9 cellular contexts compared by ENCODE assay signal in genomic region chr10:97444212-97444611, GRCh38. TPM values are rescaled to one million over a fixed set of nuclear protein-coding genes. Genes with fewer than 3 reads are reported as not detected.
DNase-seq lines count a peak whose midpoint lies in the region; ATAC-seq, FAIRE-seq and TF ChIP-seq lines count a peak whose summit lies in the region.
"Had no signal": no experiment of that assay in that cellular context is flagged by ENCODE, and none has a peak within 500 bp of the region (broad histone marks: within the 10 kb centered on the region; RNA-seq: fewer than 3 reads in every experiment).

No MANE protein-coding gene starts in this region.

- peaks cover 26% of the 10 kb centered on the region for H4K20me1 ChIP-seq in astrocyte (ENCODE audit: insufficient read depth, low read length)

- H3K27ac ChIP-seq in astrocyte (ENCODE audit: low read depth, low read length), result no peak overlapping the region
- H3K27ac ChIP-seq: cardiac muscle cell had no signal

- H3K9ac ChIP-seq in astrocyte (ENCODE audit: low read length), result peak overlapping the region; percentile 94

- H3K27ac Mint-ChIP-seq in astrocyte (ENCODE audit: unreplicated experiment), result no peak overlapping the region

- TF ChIP-seq CTCF in astrocyte (IDR thresholded peaks at IDR 0.05; ENCODE audit: insufficient read depth, low read depth, low read length), result no peak

- H3K4me3 Mint-ChIP-seq in astrocyte (ENCODE audit: unreplicated experiment), result peak overlapping the region; percentile 2

- FAIRE-seq in astrocyte (lab: Jason Lieb, UNC) (no peak), HTR-8/SVneo (lab: Jason Lieb, UNC) (no peak)

- no peak for ATAC-seq in HG03460 (IDR thresholded peaks at IDR 0.05; ENCODE audit: unreplicated experiment)
- ATAC-seq in GM18861 (IDR thresholded peaks at IDR 0.05; ENCODE audit: unreplicated experiment), result no peak

- H3K4me2 ChIP-seq in astrocyte (ENCODE audit: low read length), result peak overlapping the region; percentile 92

- H2AFZ ChIP-seq in astrocyte (ENCODE audit: low read depth, low read length), result no peak overlapping the region

- H3K36me3 Mint-ChIP-seq in astrocyte (ENCODE audit: low read depth, unreplicated experiment), result peaks cover 2% of the 10 kb centered on the region

- H3K4me1 Mint-ChIP-seq in astrocyte (ENCODE audit: low read depth, unreplicated experiment), result peaks cover 20% of the 10 kb centered on the region

- no peak overlapping the region for H3K4me3 ChIP-seq in astrocyte (ENCODE audit: insufficient read depth, low read depth, low read length)

- H3K36me3 ChIP-seq in astrocyte (ENCODE audit: insufficient read depth, low read length), result peaks cover 14% of the 10 kb centered on the region

- peaks cover 56% of the 10 kb centered on the region for H3K79me2 ChIP-seq in astrocyte (ENCODE audit: insufficient read depth, low read length)

- no peaks in the 10 kb centered on the region for H3K27me3 Mint-ChIP-seq in astrocyte (ENCODE audit: low read depth, unreplicated experiment)

- no peaks in the 10 kb centered on the region for H3K27me3 ChIP-seq in astrocyte (ENCODE audit: insufficient read depth, low read length)
- H3K27me3 ChIP-seq: cardiac muscle cell had no signal

- no peaks in the 10 kb centered on the region for H3K9me3 Mint-ChIP-seq in astrocyte (ENCODE audit: unreplicated experiment)

- H3K4me1 ChIP-seq in astrocyte (ENCODE audit: insufficient read depth, low read length), result peaks cover 18% of the 10 kb centered on the region

- DNase-seq in stimulated activated CD4-positive, alpha-beta T cell treated with anti-CD3 and anti-CD28 coated beads, Interleukin-4, amount 100 ng/mL, for 24 hours, result peak; percentile 42
- no peak for DNase-seq in stimulated activated CD4-positive, alpha-beta T cell treated with anti-CD3 and anti-CD28 coated beads, Interleukin-2, amount 100 ng/mL, for 24 hours
- no peak for DNase-seq in astrocyte (ENCODE audit: low read depth)
- no peak for DNase-seq in HTR-8/SVneo (ENCODE audit: insufficient read length, low spot score)
- DNase-seq: activated CD4-positive, alpha-beta T cell treated with anti-CD3 and anti-CD28 coated beads, Interleukin-2, amount 50 U/mL, for 4 hours; NCI-H2029 had no signal

- H3K9me3 ChIP-seq in astrocyte (ENCODE audit: insufficient read depth, low read depth, low read length), result no peaks in the 10 kb centered on the region

RNA-seq across cellular contexts. Expression of gene EXOSC1, which starts 1.6 kb away (rescaled TPM):
- total RNA-seq in astrocyte, result 37.9 and 38.6 TPM in 2 replicates

RNA-seq across cellular contexts. Expression of gene ZDHHC16, which starts 1.8 kb away (rescaled TPM):
- total RNA-seq in astrocyte, result 51.1 and 53.5 TPM in 2 replicates

RNA-seq across cellular contexts. Expression of gene PGAM1, which starts 18.2 kb away (rescaled TPM):
- 706 and 719 TPM in 2 replicates for total RNA-seq in astrocyte

RNA-seq across cellular contexts. Expression of gene RRP12, which starts 43.1 kb away (rescaled TPM):
- 45.0 and 52.1 TPM in 2 replicates for total RNA-seq in astrocyte

RNA-seq across cellular contexts. Expression of gene MMS19, which starts 54.0 kb away (rescaled TPM):
- 84.4 and 97.2 TPM in 2 replicates for total RNA-seq in astrocyte
